2 cellular contexts compared by ENCODE assay signal in the genomic region with DNA sequence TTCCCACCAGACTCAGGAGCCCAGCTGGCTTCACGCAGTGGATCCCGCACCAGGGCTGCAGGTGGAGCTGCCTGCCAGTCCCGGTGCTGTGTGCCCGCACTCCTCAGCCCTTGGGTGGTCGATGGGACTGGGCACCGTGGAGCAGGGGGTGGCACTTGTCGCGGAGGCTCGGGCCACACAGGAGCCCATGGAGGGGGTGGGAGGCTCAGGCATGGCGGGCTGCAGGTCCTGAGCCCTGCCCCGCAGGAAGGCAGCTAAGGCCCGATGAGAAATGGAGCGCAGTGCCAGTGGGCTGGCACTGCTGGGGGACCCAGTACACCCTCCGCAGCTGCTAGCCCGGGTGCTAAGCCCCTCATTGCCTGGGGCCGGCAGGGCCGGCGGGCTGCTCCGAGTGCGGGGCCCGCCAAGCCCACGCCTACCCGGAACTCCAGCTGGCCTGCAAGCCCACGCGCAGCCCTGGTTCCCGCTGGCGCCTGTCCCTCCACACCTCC. TPM values are rescaled to one million over a fixed set of nuclear protein-coding genes. Genes with fewer than 3 reads are reported as not detected.
"Had no signal": no experiment of that assay in that cellular context is flagged by ENCODE, and none has a peak within 500 bp of the region (broad histone marks: within the 10 kb centered on the region; RNA-seq: fewer than 3 reads in every experiment).

No MANE protein-coding gene starts in this region.

RNA-seq across cellular contexts. Expression of gene CXCL11, which starts 14.7 kb away (rescaled TPM):
- total RNA-seq: G401, GM12878 had no signal

RNA-seq across cellular contexts. Expression of gene ART3, which starts 23.9 kb away (rescaled TPM):
- total RNA-seq: G401, GM12878 had no signal

RNA-seq across cellular contexts. Expression of gene CXCL10, which starts 27.3 kb away (rescaled TPM):
- total RNA-seq: G401 had no signal

RNA-seq across cellular contexts. Expression of gene CXCL9, which starts 43.3 kb away (rescaled TPM):
- total RNA-seq: G401 had no signal
